Comparison of ENCODE assay signal across 10 cellular contexts in genomic region chr1:60903591-60903990, GRCh38.
A peak's percentile ranks its signal among the peaks of the same experiment; 100 is the strongest.
DNase-seq lines count a peak whose midpoint lies in the region; ATAC-seq and TF ChIP-seq lines count a peak whose summit lies in the region.
"Had no signal": no experiment of that assay in that cellular context is flagged by ENCODE, and none has a peak within 500 bp of the region (broad histone marks: within the 10 kb centered on the region; RNA-seq: fewer than 3 reads in every experiment).

No MANE protein-coding gene starts in this region.

- peak; percentile 21 for DNase-seq in NCI-H1092 (lab: John Stamatoyannopoulos, UW)
- DNase-seq in caudate nucleus (lab: John Stamatoyannopoulos, UW) = peak in 20 of 61 donors; percentile 8 to 65 (median 18)
- DNase-seq in lung (ENCODE audit: low spot score) = no peak
- DNase-seq in superior temporal gyrus (ENCODE audit: extremely low spot score) = peak; percentile 73
- DNase-seq in mesothelial cell of epicardium (ENCODE audit: low spot score in 2 of 2, unreplicated experiment in 2 of 2) = no peak
- DNase-seq in stimulated activated CD4-positive, alpha-beta T cell treated with anti-CD3 and anti-CD28 coated beads, Interleukin-4, amount 100 ng/mL, for 1 hour = no peak
- DNase-seq: activated CD4-positive, alpha-beta T cell treated with anti-CD3 and anti-CD28 coated beads for 48 hours; activated naive CD8-positive, alpha-beta T cell treated with anti-CD3 and anti-CD28 coated beads, Interleukin-2, amount 50 U/mL, for 24 hours had no signal

- H3K4me3 Mint-ChIP-seq in mesothelial cell of epicardium = no peak overlapping the region
- H3K4me3 Mint-ChIP-seq: activated naive CD8-positive, alpha-beta T cell treated with anti-CD3 and anti-CD28 coated beads, Interleukin-2, amount 50 U/mL, for 24 hours had no signal

- no peak overlapping the region for H3K4me3 ChIP-seq in lung

- H3K27ac Mint-ChIP-seq in mesothelial cell of epicardium = no peak overlapping the region
- H3K27ac Mint-ChIP-seq: activated naive CD8-positive, alpha-beta T cell treated with anti-CD3 and anti-CD28 coated beads, Interleukin-2, amount 50 U/mL, for 24 hours had no signal

- H3K4me1 ChIP-seq in lung (ENCODE audit: control insufficient read depth in 2 of 2, insufficient read depth in 2 of 2, low read length in 2 of 2) = peaks cover 3 to 19% of the 10 kb centered on the region in 2 donors

- TF ChIP-seq CTCF in lung (IDR thresholded peaks at IDR 0.05; ENCODE audit: control extremely low read depth, extremely low read depth) (no peak), mesothelial cell of epicardium (IDR thresholded peaks at IDR 0.05; ENCODE audit: unreplicated experiment) (no peak)

- peak overlapping the region; percentile 79 for H3K27ac ChIP-seq in caudate nucleus (ENCODE audit: low read depth, low read length)
- H3K27ac ChIP-seq in lung (ENCODE audit: low read depth in 1 of 2, low read length in 1 of 2) = peak overlapping the region; percentile 32 to 81
- H3K27ac ChIP-seq: RWPE1 had no signal

- no peaks in the 10 kb centered on the region for H3K9me3 ChIP-seq in lung (ENCODE audit: control insufficient read depth in 2 of 2, insufficient read depth in 1 of 2, low read length in 1 of 2)

- H3K9me3 Mint-ChIP-seq in mesothelial cell of epicardium = peaks cover 5% of the 10 kb centered on the region
- H3K9me3 Mint-ChIP-seq: activated naive CD8-positive, alpha-beta T cell treated with anti-CD3 and anti-CD28 coated beads, Interleukin-2, amount 50 U/mL, for 24 hours had no signal

- H3K36me3 ChIP-seq in lung (ENCODE audit: control insufficient read depth in 2 of 2, insufficient read depth in 2 of 2, low read length in 2 of 2) = no peaks in the 10 kb centered on the region

- H3K27me3 Mint-ChIP-seq in mesothelial cell of epicardium (ENCODE audit: low read depth) = no peaks in the 10 kb centered on the region
- H3K27me3 Mint-ChIP-seq: activated naive CD8-positive, alpha-beta T cell treated with anti-CD3 and anti-CD28 coated beads, Interleukin-2, amount 50 U/mL, for 24 hours had no signal

- 71 to 84% methylated on average over 10 of the region's 10 CpGs for WGBS in lung, 2 donors

- no peaks in the 10 kb centered on the region for H3K27me3 ChIP-seq in lung (ENCODE audit: control insufficient read depth, insufficient read depth)

- no peaks in the 10 kb centered on the region for H3K36me3 Mint-ChIP-seq in mesothelial cell of epicardium

- peaks cover 5% of the 10 kb centered on the region for H3K4me1 Mint-ChIP-seq in mesothelial cell of epicardium
- H3K4me1 Mint-ChIP-seq: activated naive CD8-positive, alpha-beta T cell treated with anti-CD3 and anti-CD28 coated beads, Interleukin-2, amount 50 U/mL, for 24 hours had no signal

- ATAC-seq in lung (ENCODE audit: insufficient read depth, low FRiP score) (no peak), GM18870 (IDR thresholded peaks at IDR 0.05; ENCODE audit: unreplicated experiment) (no peak)
- ATAC-seq: activated naive CD8-positive, alpha-beta T cell treated with anti-CD3 and anti-CD28 coated beads, Interleukin-2, amount 50 U/mL, for 24 hours had no signal

Comparison
In these comparisons a context has a peak if more than half of its experiments do, and no peak if none do; other contexts are left out.
1. DNase-seq: peak in NCI-H1092 (single experiment) and superior temporal gyrus (single experiment); none in lung (single experiment), mesothelial cell of epicardium (0 of 2) and stimulated activated CD4-positive, alpha-beta T cell treated with anti-CD3 and anti-CD28 coated beads, Interleukin-4, amount 100 ng/mL, for 1 hour (single experiment).